9 cellular contexts compared by ENCODE assay signal in genomic region chr3:48765376-48765775, GRCh38. TPM values are rescaled to one million over a fixed set of nuclear protein-coding genes. Genes with fewer than 3 reads are reported as not detected.
DNase-seq lines count a peak whose midpoint lies in the region; ATAC-seq, FAIRE-seq and TF ChIP-seq lines count a peak whose summit lies in the region.
"Had no signal": no experiment of that assay in that cellular context is flagged by ENCODE, and none has a peak within 500 bp of the region (broad histone marks: within the 10 kb centered on the region; RNA-seq: fewer than 3 reads in every experiment).

No MANE protein-coding gene starts in this region.

- peaks cover 1% of the 10 kb centered on the region for H3K27me3 Mint-ChIP-seq in endothelial cell (ENCODE audit: unreplicated experiment)

- no peaks in the 10 kb centered on the region for H3K79me2 ChIP-seq in DOHH2 (ENCODE audit: control insufficient read depth, low read length)

- H3K27ac Mint-ChIP-seq in endothelial cell (ENCODE audit: unreplicated experiment), result no peak overlapping the region

- peak; percentile 31; the same call in 1 of the 2 replicates for TF ChIP-seq RAD21 in Ishikawa (IDR thresholded peaks at IDR 0.05; ENCODE audit: low read depth)

- no peak overlapping the region for H3K4me2 ChIP-seq in DOHH2 (ENCODE audit: low read length)

- H3K4me3 Mint-ChIP-seq in endothelial cell (ENCODE audit: unreplicated experiment), result no peak overlapping the region

- H3K9me2 ChIP-seq in DOHH2 (replicated peaks; ENCODE audit: control insufficient read depth, low read length), result no peaks in the 10 kb centered on the region

- ATAC-seq in mucosa of descending colon (peak; percentile 67), GM18520 (IDR thresholded peaks at IDR 0.05; ENCODE audit: unreplicated experiment) (no peak)

- DNase-seq in bronchial epithelial cell (ENCODE audit: low read depth) (peak; percentile 67), mucosa of descending colon (peak in 1 of 3 donors; percentile 19), NCI-H345 treated with DMSO at 0.1 percent for 48 hours (lab: John Stamatoyannopoulos, UW; ENCODE audit: unreplicated experiment) (no peak), endothelial cell (ENCODE audit: low spot score) (no peak), inferior parietal cortex (ENCODE audit: extremely low spot score) (no peak)

- H3K9me3 ChIP-seq in DOHH2 (ENCODE audit: control insufficient read depth, insufficient read depth, low read length) (no peaks in the 10 kb centered on the region), mucosa of descending colon (no peaks in the 10 kb centered on the region)
- H3K9me3 ChIP-seq: tibial nerve had no signal

- H3F3A ChIP-seq in DOHH2 (ENCODE audit: control insufficient read depth, insufficient read depth), result no peaks in the 10 kb centered on the region

- H3K27ac ChIP-seq in DOHH2 (ENCODE audit: low read depth, low read length), result no peak overlapping the region

- intact Hi-C loops in mucosa of descending colon (cut with DNase I, micrococcal nuclease), result no loop called here

- H3K36me3 ChIP-seq in DOHH2 (ENCODE audit: control insufficient read depth, low read length) (no peaks in the 10 kb centered on the region), bronchial epithelial cell (ENCODE audit: control insufficient read depth, insufficient read depth, low read length) (peaks cover 1% of the 10 kb centered on the region), mucosa of descending colon (ENCODE audit: low read depth) (no peaks in the 10 kb centered on the region)

- H3K4me1 Mint-ChIP-seq in endothelial cell (ENCODE audit: unreplicated experiment), result peaks cover 10% of the 10 kb centered on the region

- no peak for TF ChIP-seq EP300 in Ishikawa (IDR thresholded peaks at IDR 0.05; ENCODE audit: borderline replicate concordance)

- H3K36me3 Mint-ChIP-seq in endothelial cell (ENCODE audit: low read depth, unreplicated experiment), result peaks cover 20% of the 10 kb centered on the region

- no peak overlapping the region for H3K4me3 ChIP-seq in DOHH2 (ENCODE audit: low read length)
- no peak overlapping the region for H3K4me3 ChIP-seq in bronchial epithelial cell (ENCODE audit: low read depth, low read length)
- no peak overlapping the region for H3K4me3 ChIP-seq in mucosa of descending colon
- H3K4me3 ChIP-seq: tibial nerve had no signal

- H4K20me1 ChIP-seq in DOHH2 (ENCODE audit: control insufficient read depth, insufficient read depth, low read depth, low read length), result no peaks in the 10 kb centered on the region

- TF ChIP-seq CTCF in DOHH2 (IDR thresholded peaks at IDR 0.05; ENCODE audit: low read depth, low read length, poor library complexity, severe bottlenecking) (peak; percentile 11), bronchial epithelial cell (IDR thresholded peaks at IDR 0.05; ENCODE audit: insufficient read depth, low read length, severe bottlenecking) (peak; percentile 51), mucosa of descending colon (IDR thresholded peaks at IDR 0.05) (no peak), endothelial cell (IDR thresholded peaks at IDR 0.05; ENCODE audit: unreplicated experiment) (no peak)

- H3K27me3 ChIP-seq in DOHH2 (ENCODE audit: control insufficient read depth, low read length), result no peaks in the 10 kb centered on the region
- H3K27me3 ChIP-seq in bronchial epithelial cell (ENCODE audit: control insufficient read depth, insufficient read depth, low read length), result no peaks in the 10 kb centered on the region
- H3K27me3 ChIP-seq: tibial nerve had no signal

- no peaks in the 10 kb centered on the region for H3K4me1 ChIP-seq in DOHH2 (ENCODE audit: control insufficient read depth, low read length)
- H3K4me1 ChIP-seq in mucosa of descending colon (ENCODE audit: low read depth), result no peaks in the 10 kb centered on the region

- no peak for FAIRE-seq in bronchial epithelial cell (lab: Jason Lieb, UNC)

- no peaks in the 10 kb centered on the region for H3K9me3 Mint-ChIP-seq in endothelial cell (ENCODE audit: unreplicated experiment)

TF ChIP-seq in Ishikawa, 13 proteins besides CTCF, POLR2A, EP300 and RAD21:
- TF ChIP-seq FOXM1 (IDR thresholded peaks at IDR 0.05; ENCODE audit: borderline replicate concordance, low read depth), result no peak
- no peak for TF ChIP-seq TCF12 (IDR thresholded peaks at IDR 0.05; ENCODE audit: low read depth)
- TF ChIP-seq TAF1 (IDR thresholded peaks at IDR 0.05; ENCODE audit: low read depth), result no peak
- TF ChIP-seq ZBTB7A (IDR thresholded peaks at IDR 0.05; ENCODE audit: low read depth), result no peak
- TF ChIP-seq REST (IDR thresholded peaks at IDR 0.05; ENCODE audit: low read depth), result no peak
- TF ChIP-seq CREB1 (IDR thresholded peaks at IDR 0.05; ENCODE audit: low read depth), result no peak
- no peak for TF ChIP-seq TEAD4 (IDR thresholded peaks at IDR 0.05)
- no peak for TF ChIP-seq YY1 (IDR thresholded peaks at IDR 0.05; ENCODE audit: low read depth)
- TF ChIP-seq EGR1 (IDR thresholded peaks at IDR 0.05), result no peak
- TF ChIP-seq, protein P1, sequence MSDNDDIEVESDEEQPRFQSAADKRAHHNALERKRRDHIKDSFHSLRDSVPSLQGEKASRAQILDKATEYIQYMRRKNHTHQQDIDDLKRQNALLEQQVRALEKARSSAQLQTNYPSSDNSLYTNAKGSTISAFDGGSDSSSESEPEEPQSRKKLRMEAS (IDR thresholded peaks at IDR 0.05), result no peak
- no peak for TF ChIP-seq USF1 (IDR thresholded peaks at IDR 0.05)
- no peak for TF ChIP-seq NFIC (IDR thresholded peaks at IDR 0.05)

RNA-seq across cellular contexts. Expression of gene IP6K2, which starts 48.4 kb away (rescaled TPM):
- total RNA-seq in bronchial epithelial cell (37.4 and 53.8 TPM in 2 replicates), mucosa of descending colon (100 to 1,000 TPM in 2 of 3 donors, 10 to 100 TPM in 1; 99.3 to 199 (median 137) TPM), endothelial cell (ENCODE audit: unreplicated experiment) (87.9 TPM)

Comparison
In these comparisons a context has a peak if more than half of its experiments do, and no peak if none do; other contexts are left out.
1. CTCF ChIP-seq: peak in DOHH2 (single experiment) and bronchial epithelial cell (single experiment); none in mucosa of descending colon (single experiment) and endothelial cell (single experiment).